Comparison of ENCODE assay signal across 16 cellular contexts in genomic region chr3:112627419-112627818, GRCh38. TPM values are rescaled to one million over a fixed set of nuclear protein-coding genes. Genes with fewer than 3 reads are reported as not detected.
DNase-seq lines count a peak whose midpoint lies in the region; ATAC-seq and TF ChIP-seq lines count a peak whose summit lies in the region.
"Had no signal": no experiment of that assay in that cellular context is flagged by ENCODE, and none has a peak within 500 bp of the region (broad histone marks: within the 10 kb centered on the region; RNA-seq: fewer than 3 reads in every experiment).

No MANE protein-coding gene starts in this region.

- WGBS in gastroesophageal sphincter (ENCODE audit: low coverage in 1 of 2), 2 donors = 15 to 47% methylated on average over 2 to 4 of the region's 4 CpGs

- no peaks in the 10 kb centered on the region for H3K27me3 ChIP-seq in gastroesophageal sphincter
- H3K27me3 ChIP-seq in tibial artery = no peaks in the 10 kb centered on the region
- H3K27me3 ChIP-seq: cardiac muscle cell, testis had no signal

- no peak overlapping the region for H3K4me3 ChIP-seq in gastroesophageal sphincter
- H3K4me3 ChIP-seq in tibial artery = no peak overlapping the region
- H3K4me3 ChIP-seq: cardiac muscle cell, testis had no signal

- TF ChIP-seq CTCF in gastroesophageal sphincter (IDR thresholded peaks at IDR 0.05) = no peak
- TF ChIP-seq CTCF in omental fat pad (IDR thresholded peaks at IDR 0.05) = no peak
- no peak for TF ChIP-seq CTCF in tibial artery (IDR thresholded peaks at IDR 0.05)

- intact Hi-C loops in tibial artery (cut with DNase I; ENCODE audit: low total_unique reads) = no loop called here

- TF ChIP-seq POLR2A in gastroesophageal sphincter (IDR thresholded peaks at IDR 0.05) = no peak

- no peaks in the 10 kb centered on the region for H3K9me3 ChIP-seq in gastroesophageal sphincter
- H3K9me3 ChIP-seq in tibial artery = no peaks in the 10 kb centered on the region
- H3K9me3 ChIP-seq: testis had no signal

- TF ChIP-seq EP300 in gastroesophageal sphincter (IDR thresholded peaks at IDR 0.05) = no peak

- ATAC-seq in gastroesophageal sphincter = peak; percentile 52
- ATAC-seq in omental fat pad (ENCODE audit: low FRiP score) = peak; percentile 15
- ATAC-seq in HG02840 (IDR thresholded peaks at IDR 0.05; ENCODE audit: low FRiP score, unreplicated experiment) = no peak

- peaks cover 3 to 61% (median 6%) of the 10 kb centered on the region in 3 donors for H3K4me1 ChIP-seq in gastroesophageal sphincter
- peaks cover 0 to 30% (median 9%) of the 10 kb centered on the region in 4 donors for H3K4me1 ChIP-seq in tibial artery
- H3K4me1 ChIP-seq: testis had no signal

- H3K36me3 ChIP-seq in gastroesophageal sphincter (no peaks in the 10 kb centered on the region), tibial artery (no peaks in the 10 kb centered on the region)
- H3K36me3 ChIP-seq: cardiac muscle cell had no signal

- H3K27ac ChIP-seq in gastroesophageal sphincter (peak overlapping the region in 2 of 4 donors; percentile 41 to 87), tibial artery (peak overlapping the region; percentile 42 to 45)
- H3K27ac ChIP-seq: cardiac muscle cell, testis had no signal

- DNase-seq in NCI-H446 treated with DMSO at 0.1 percent for 48 hours (lab: John Stamatoyannopoulos, UW) (peak; percentile 77), omental fat pad (ENCODE audit: low spot score) (no peak), tibial artery (peak; percentile 54 to 73), ureter (ENCODE audit: low spot score) (no peak)
- DNase-seq in activated effector memory CD4-positive, alpha-beta T cell treated with Interleukin-2 at 50 U/mL for 16 hours = no peak
- no peak for DNase-seq in effector CD8-positive, alpha-beta T cell (lab: John Stamatoyannopoulos, UW)
- DNase-seq: activated CD4-positive, alpha-beta T cell treated with anti-CD3 and anti-CD28 coated beads, Interleukin-2, amount 10 ng/mL, durations not matched to agents 24 days and 14 days; activated CD8-positive, alpha-beta memory T cell treated with anti-CD3 and anti-CD28 coated beads, Interleukin-2, amount 50 U/mL, for 4 hours; activated gamma-delta T cell; AML-193; mammary epithelial cell; NCI-H1048; testis had no signal

RNA-seq across cellular contexts. Expression of gene CCDC80, which starts 13.5 kb away (rescaled TPM):
- total RNA-seq in gastroesophageal sphincter = 100 to 1,000 TPM in 2 of 4 donors, 10 to 100 TPM in 2; 30.8 to 208 (median 138) TPM
- total RNA-seq in omental fat pad = 100 to 1,000 TPM in 3 of 4 donors, 10 to 100 TPM in 1; 42.9 to 278 (median 225) TPM
- 62.7 TPM for total RNA-seq in ureter
- total RNA-seq: activated CD4-positive, alpha-beta T cell treated with anti-CD3 and anti-CD28 coated beads, Interleukin-2, amount 10 ng/mL, durations not matched to agents 24 days and 14 days had no signal

Comparison
In these comparisons a context has a peak if more than half of its experiments do, and no peak if none do; other contexts are left out.
1. DNase-seq: peak in NCI-H446 treated with DMSO at 0.1 percent for 48 hours (single experiment) and tibial artery (2 of 2); none in omental fat pad (single experiment), ureter (single experiment), activated effector memory CD4-positive, alpha-beta T cell treated with Interleukin-2 at 50 U/mL for 16 hours (single experiment) and effector CD8-positive, alpha-beta T cell (single experiment).